ENCODE assay signal across 10 cellular contexts in the genomic region with DNA sequence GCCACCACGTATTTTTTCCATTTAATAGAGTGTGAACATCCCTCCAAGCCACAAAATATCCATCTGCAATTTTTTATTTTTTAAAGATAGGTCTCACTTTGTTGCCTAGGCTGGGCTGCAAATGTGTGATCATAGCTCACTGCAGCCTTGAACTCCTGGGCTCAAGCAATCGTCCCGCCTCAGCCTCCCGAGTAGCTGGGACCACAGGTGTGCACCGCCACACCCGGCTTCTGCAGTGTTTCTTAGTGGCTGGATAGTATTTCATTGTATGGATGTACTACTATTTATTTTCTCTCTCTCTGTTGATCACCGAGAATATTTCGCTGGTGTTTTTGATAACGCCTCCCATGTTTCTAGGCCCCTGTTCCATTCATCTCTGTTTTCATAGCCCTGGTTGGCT. TPM values are rescaled to one million over a fixed set of nuclear protein-coding genes. Genes with fewer than 3 reads are reported as not detected.
DNase-seq lines count a peak whose midpoint lies in the region; ATAC-seq and TF ChIP-seq lines count a peak whose summit lies in the region.
"Had no signal": no experiment of that assay in that cellular context is flagged by ENCODE, and none has a peak within 500 bp of the region (broad histone marks: within the 10 kb centered on the region; RNA-seq: fewer than 3 reads in every experiment).

No MANE protein-coding gene starts in this region.

- no peak overlapping the region for H4K8ac ChIP-seq in mesendoderm (ENCODE audit: low read depth, low read length)

- H2BK5ac ChIP-seq in mesendoderm (ENCODE audit: low read length), result no peak overlapping the region

- TF ChIP-seq EP300 in sigmoid colon (IDR thresholded peaks at IDR 0.05), result no peak

- no peak overlapping the region for H2BK15ac ChIP-seq in mesendoderm (replicated peaks; ENCODE audit: low read depth)

- no peak overlapping the region for H2AK5ac ChIP-seq in mesendoderm (ENCODE audit: low read length)

- no peak overlapping the region for H3K4ac ChIP-seq in mesendoderm (ENCODE audit: low read depth, low read length)

- peaks cover 34% of the 10 kb centered on the region for H3K79me1 ChIP-seq in mesendoderm (ENCODE audit: low read length)

- H3K36me3 ChIP-seq in SJCRH30 (no peaks in the 10 kb centered on the region; the same call in 1 of the 2 replicates), sigmoid colon (no peaks in the 10 kb centered on the region), mesendoderm (ENCODE audit: control insufficient read depth, insufficient read depth, low read length) (no peaks in the 10 kb centered on the region)

- H3K9me3 ChIP-seq in SJCRH30 (replicated peaks) (no peaks in the 10 kb centered on the region), sigmoid colon (no peaks in the 10 kb centered on the region)

- no peak overlapping the region for H3K4me3 ChIP-seq in SJCRH30
- H3K4me3 ChIP-seq in sigmoid colon, result peak overlapping the region in 1 of 4 donors; percentile 24
- H3K4me3 ChIP-seq in mesendoderm (ENCODE audit: low read length), result no peak overlapping the region

- H3K27ac Mint-ChIP-seq in CD14-positive monocyte, result peak overlapping the region in 5 of 7 donors; percentile 17 to 62 (median 50)
- no peak overlapping the region for H3K27ac Mint-ChIP-seq in activated T-helper 1 cell treated with anti-CD3 and anti-CD28 coated beads, Interleukin-12 subunit alpha, Interleukin-12 subunit beta, Interleukin-2, Interleukin-4 antibody, amounts not matched to agents 30 ng/mL and 10 ng/mL and 1 ng/mL, durations not matched to agents 14 hours and 24 hours and 36 hours

- H3K4me1 ChIP-seq in SJCRH30, result peaks cover 42% of the 10 kb centered on the region
- peaks cover 42% of the 10 kb centered on the region for H3K4me1 ChIP-seq in foreskin keratinocyte
- peaks cover 0 to 100% (median 97%) of the 10 kb centered on the region in 4 donors for H3K4me1 ChIP-seq in sigmoid colon
- peaks cover 12% of the 10 kb centered on the region for H3K4me1 ChIP-seq in mesendoderm (ENCODE audit: control insufficient read depth, low read depth, low read length)

- no peak overlapping the region for H2BK120ac ChIP-seq in mesendoderm (ENCODE audit: low read depth, low read length)

- H3K27ac ChIP-seq in SJCRH30 (peak overlapping the region; percentile 94; the same call in 1 of the 2 replicates), foreskin keratinocyte (peak overlapping the region; percentile 63), sigmoid colon (peak overlapping the region; percentile 77 to 92 (median 86)), mesendoderm (ENCODE audit: low read depth, low read length) (no peak overlapping the region)

- H3K9me3 Mint-ChIP-seq in CD14-positive monocyte, result no peaks in the 10 kb centered on the region
- H3K9me3 Mint-ChIP-seq in activated T-helper 1 cell treated with anti-CD3 and anti-CD28 coated beads, Interleukin-12 subunit alpha, Interleukin-12 subunit beta, Interleukin-2, Interleukin-4 antibody, amounts not matched to agents 30 ng/mL and 10 ng/mL and 1 ng/mL, durations not matched to agents 14 hours and 24 hours and 36 hours, result no peaks in the 10 kb centered on the region

- H4K5ac ChIP-seq in mesendoderm (ENCODE audit: low read length), result no peak overlapping the region

- H3K23ac ChIP-seq in mesendoderm (ENCODE audit: low read length), result no peak overlapping the region

- DNase-seq in CD14-positive monocyte (ENCODE audit: low spot score), result no peak
- no peak for DNase-seq in SJCRH30
- DNase-seq in foreskin keratinocyte, result no peak
- DNase-seq in sigmoid colon, result peak; percentile 25
- no peak for DNase-seq in stimulated activated CD4-positive, alpha-beta T cell treated with anti-CD3 and anti-CD28 coated beads, Interleukin-2, amount 100 ng/mL, for 48 hours
- DNase-seq in SKM-1 treated with dmso at 0.1 percent for 144 hours (lab: John Stamatoyannopoulos, UW; ENCODE audit: unreplicated experiment), result no peak
- no peak for DNase-seq in activated T-helper 1 cell treated with anti-CD3 and anti-CD28 coated beads, Interleukin-12 subunit alpha, Interleukin-12 subunit beta, Interleukin-2, Interleukin-4 antibody, amounts not matched to agents 30 ng/mL and 10 ng/mL and 1 ng/mL, durations not matched to agents 14 hours and 24 hours and 36 hours (ENCODE audit: low spot score)
- no peak for DNase-seq in mesendoderm
- DNase-seq: cortex of kidney; stimulated activated naive CD8-positive, alpha-beta T cell treated with anti-CD3 and anti-CD28 coated beads, Interleukin-15, Interleukin-2, amounts not matched to agents 100 U/mL and 50 U/mL, for 24 hours had no signal

- no peaks in the 10 kb centered on the region for H3K27me3 ChIP-seq in SJCRH30
- H3K27me3 ChIP-seq in foreskin keratinocyte, result no peaks in the 10 kb centered on the region
- H3K27me3 ChIP-seq in sigmoid colon, result no peaks in the 10 kb centered on the region
- H3K27me3 ChIP-seq in mesendoderm (ENCODE audit: insufficient read depth, low read length, poor library complexity), result no peaks in the 10 kb centered on the region

- H3K4me1 Mint-ChIP-seq in CD14-positive monocyte, result peaks cover 47% of the 10 kb centered on the region
- H3K4me1 Mint-ChIP-seq in activated T-helper 1 cell treated with anti-CD3 and anti-CD28 coated beads, Interleukin-12 subunit alpha, Interleukin-12 subunit beta, Interleukin-2, Interleukin-4 antibody, amounts not matched to agents 30 ng/mL and 10 ng/mL and 1 ng/mL, durations not matched to agents 14 hours and 24 hours and 36 hours (ENCODE audit: low read depth), result peaks cover 41% of the 10 kb centered on the region

- no peak overlapping the region for H3K56ac ChIP-seq in mesendoderm (ENCODE audit: low read length)

- peaks cover 40% of the 10 kb centered on the region for H3K79me2 ChIP-seq in mesendoderm (ENCODE audit: control insufficient read depth, insufficient read depth, low read length)

- no peak overlapping the region for H3K4me3 Mint-ChIP-seq in CD14-positive monocyte
- no peak overlapping the region for H3K4me3 Mint-ChIP-seq in activated T-helper 1 cell treated with anti-CD3 and anti-CD28 coated beads, Interleukin-12 subunit alpha, Interleukin-12 subunit beta, Interleukin-2, Interleukin-4 antibody, amounts not matched to agents 30 ng/mL and 10 ng/mL and 1 ng/mL, durations not matched to agents 14 hours and 24 hours and 36 hours

- intact Hi-C loops in CD14-positive monocyte (cut with micrococcal nuclease), result no loop called here
- intact Hi-C loops in sigmoid colon (cut with DNase I), result loop anchor here (5.0 kb wide), 1 partner anchor 34 kb away; no protein-coding TSS in a partner anchor
- intact Hi-C loops in activated T-helper 1 cell treated with anti-CD3 and anti-CD28 coated beads, Interleukin-12 subunit alpha, Interleukin-12 subunit beta, Interleukin-2, Interleukin-4 antibody, amounts not matched to agents 30 ng/mL and 10 ng/mL and 1 ng/mL, durations not matched to agents 14 hours and 24 hours and 36 hours (cut with micrococcal nuclease), result no loop called here

- TF ChIP-seq CTCF in CD14-positive monocyte (IDR thresholded peaks at IDR 0.05), result no peak
- no peak for TF ChIP-seq CTCF in foreskin keratinocyte (conservative IDR thresholded peaks at IDR 0.05)
- TF ChIP-seq CTCF in sigmoid colon (IDR thresholded peaks at IDR 0.05), result no peak

- H3K18ac ChIP-seq in mesendoderm (ENCODE audit: low read length), result no peak overlapping the region

- 32 to 69% methylated on average over 9 of the region's 9 CpGs for WGBS in sigmoid colon, 2 donors
- no CpG with 5 or more reads among the region's 9 CpGs for WGBS in mesendoderm (ENCODE audit: extremely low coverage, insufficient coverage, low lambda C conversion rate)

- no peak for TF ChIP-seq POLR2A in sigmoid colon (IDR thresholded peaks at IDR 0.05)

- no peaks in the 10 kb centered on the region for H3K27me3 Mint-ChIP-seq in CD14-positive monocyte (ENCODE audit: low read depth in 3 of 3)
- no peaks in the 10 kb centered on the region for H3K27me3 Mint-ChIP-seq in activated T-helper 1 cell treated with anti-CD3 and anti-CD28 coated beads, Interleukin-12 subunit alpha, Interleukin-12 subunit beta, Interleukin-2, Interleukin-4 antibody, amounts not matched to agents 30 ng/mL and 10 ng/mL and 1 ng/mL, durations not matched to agents 14 hours and 24 hours and 36 hours (ENCODE audit: insufficient read depth)

- H3K36me3 Mint-ChIP-seq in CD14-positive monocyte, result peaks cover 6 to 15% of the 10 kb centered on the region in 2 donors
- H3K36me3 Mint-ChIP-seq in activated T-helper 1 cell treated with anti-CD3 and anti-CD28 coated beads, Interleukin-12 subunit alpha, Interleukin-12 subunit beta, Interleukin-2, Interleukin-4 antibody, amounts not matched to agents 30 ng/mL and 10 ng/mL and 1 ng/mL, durations not matched to agents 14 hours and 24 hours and 36 hours (ENCODE audit: low read depth), result peaks cover 6% of the 10 kb centered on the region

- no peak for ATAC-seq in foreskin keratinocyte
- ATAC-seq: stimulated activated naive CD8-positive, alpha-beta T cell treated with anti-CD3 and anti-CD28 coated beads, Interleukin-15, Interleukin-2, amounts not matched to agents 100 U/mL and 50 U/mL, for 24 hours had no signal

- H3K9ac ChIP-seq in mesendoderm (ENCODE audit: low read length), result no peak overlapping the region

- H3K4me2 ChIP-seq in mesendoderm (ENCODE audit: low read length), result no peak overlapping the region

RNA-seq across cellular contexts. Expression of gene MLXIP, which starts 17.5 kb away (rescaled TPM):
- polyA plus RNA-seq in CD14-positive monocyte, result 1 to 10 TPM; 4.5 to 4.6 TPM
- total RNA-seq in SJCRH30 (2014; rRNA removed; shearing (Covaris generic)), result 21.1 and 23.2 TPM in 2 replicates
- 19.2 and 24.2 TPM in 2 replicates for total RNA-seq in foreskin keratinocyte
- 12.5 and 13.5 TPM in 2 replicates for polyA plus RNA-seq in foreskin keratinocyte
- 10 to 100 TPM; 32.9 to 87.5 (median 57.3) TPM for total RNA-seq in sigmoid colon
- polyA plus RNA-seq in sigmoid colon, result 100 to 1,000 TPM in 1 of 3 donors, 10 to 100 TPM in 2; 15.6 to 141 (median 35.4) TPM
- total RNA-seq in activated T-helper 1 cell treated with anti-CD3 and anti-CD28 coated beads, Interleukin-12 subunit alpha, Interleukin-12 subunit beta, Interleukin-2, Interleukin-4 antibody, amounts not matched to agents 30 ng/mL and 10 ng/mL and 1 ng/mL, durations not matched to agents 14 hours and 24 hours and 36 hours, result 59.0 and 62.1 TPM in 2 replicates
- polyA plus RNA-seq in mesendoderm (2013, experiment 1 of 2), result 48.2 TPM
- polyA plus RNA-seq in mesendoderm (2013, experiment 2 of 2), result 49.6 TPM
